9 cellular contexts compared by ENCODE assay signal in genomic region chr1:201169971-201170532, GRCh38. TPM values are rescaled to one million over a fixed set of nuclear protein-coding genes. Genes with fewer than 3 reads are reported as not detected.
A peak's percentile ranks its signal among the peaks of the same experiment; 100 is the strongest.
DNase-seq lines count a peak whose midpoint lies in the region; ATAC-seq, FAIRE-seq and TF ChIP-seq lines count a peak whose summit lies in the region.
"Had no signal": no experiment of that assay in that cellular context is flagged by ENCODE, and none has a peak within 500 bp of the region (broad histone marks: within the 10 kb centered on the region; RNA-seq: fewer than 3 reads in every experiment).

No MANE protein-coding gene starts in this region.

- TF ChIP-seq POLR2A in gastrocnemius medialis (IDR thresholded peaks at IDR 0.05) = no peak

- no peak for ATAC-seq in gastrocnemius medialis
- no peak for ATAC-seq in activated CD4-positive, CD25-positive, alpha-beta regulatory T cell treated with anti-CD3 and anti-CD28 coated beads, Interleukin-2, amount 50 U/mL, for 24 hours
- ATAC-seq in GM21786 (IDR thresholded peaks at IDR 0.05; ENCODE audit: unreplicated experiment) = no peak

- no peaks in the 10 kb centered on the region for H3K9me2 ChIP-seq in hepatocyte (replicated peaks; ENCODE audit: insufficient read depth)

- H3K27ac ChIP-seq in WERI-Rb-1 = peak overlapping the region; percentile 93
- H3K27ac ChIP-seq in hepatocyte = peak overlapping the region; percentile 60
- H3K27ac ChIP-seq in gastrocnemius medialis = peak overlapping the region; percentile 95 to 98 (median 96)

- H3K79me2 ChIP-seq in hepatocyte = no peaks in the 10 kb centered on the region

- TF ChIP-seq CTCF in WERI-Rb-1 (IDR thresholded peaks at IDR 0.05; ENCODE audit: low read depth, low read length) (no peak), hepatocyte (IDR thresholded peaks at IDR 0.05; ENCODE audit: poor library complexity) (no peak), gastrocnemius medialis (IDR thresholded peaks at IDR 0.05 in 4 of 5, conservative IDR thresholded peaks at IDR 0.05 in 1 of 5) (no peak)

- H3K9me3 ChIP-seq in HAP-1 = no peaks in the 10 kb centered on the region
- no peaks in the 10 kb centered on the region for H3K9me3 ChIP-seq in WERI-Rb-1 (ENCODE audit: severe bottlenecking)
- H3K9me3 ChIP-seq in hepatocyte (ENCODE audit: low read depth) = no peaks in the 10 kb centered on the region
- no peaks in the 10 kb centered on the region for H3K9me3 ChIP-seq in gastrocnemius medialis

- peaks cover 17% of the 10 kb centered on the region for H3K4me1 ChIP-seq in HAP-1
- H3K4me1 ChIP-seq in hepatocyte (ENCODE audit: insufficient read depth) = peaks cover 21% of the 10 kb centered on the region
- H3K4me1 ChIP-seq in gastrocnemius medialis = peaks cover 27 to 34% of the 10 kb centered on the region in 2 donors

- H3K36me3 ChIP-seq in HAP-1 (replicated peaks) (no peaks in the 10 kb centered on the region), WERI-Rb-1 (no peaks in the 10 kb centered on the region), hepatocyte (replicated peaks; ENCODE audit: insufficient read depth, low read depth) (no peaks in the 10 kb centered on the region), gastrocnemius medialis (no peaks in the 10 kb centered on the region)

- H3K4me3 ChIP-seq in HAP-1 (peak overlapping the region; percentile 49), WERI-Rb-1 (ENCODE audit: low read depth, low read length) (peak overlapping the region; percentile 70), hepatocyte (no peak overlapping the region), gastrocnemius medialis (peak overlapping the region in 2 of 4 donors; percentile 13 to 63)

- WGBS in hepatocyte (ENCODE audit: low lambda C conversion rate, missing lambda C conversion rate) = 82% methylated on average over 2 of the region's 2 CpGs

- H2AFZ ChIP-seq in hepatocyte = no peak overlapping the region

- in situ Hi-C loops in HAP-1 (cut with MboI; ENCODE audit: low sequenced_read_pairs) (loop anchor here (10.0 kb wide), 1 partner anchor 55 kb away; the partner anchor contains the start of gene CACNA1S), gastrocnemius medialis (cut with MboI; ENCODE audit: low sequenced_read_pairs in 4 of 4) (no loop called here)

- H3K4me2 ChIP-seq in hepatocyte = peak overlapping the region; percentile 80

- DNase-seq in HAP-1 (ENCODE audit: low spot score in 2 of 2) (no peak), WERI-Rb-1 (no peak), hepatocyte (ENCODE audit: low spot score) (no peak), gastrocnemius medialis (no peak), kidney glomerular epithelial cell (lab: John Stamatoyannopoulos, UW) (no peak), HTR-8/SVneo (ENCODE audit: insufficient read length, low spot score) (no peak)

- intact Hi-C loops in gastrocnemius medialis (cut with DNase I; ENCODE audit: low total_unique reads) = loop anchor here (1.0 to 5.0 kb wide), 6 partner anchors 15 to 292 kb away; partner anchors contain the start of genes CACNA1S, TMEM9 and TNNI1

- no peaks in the 10 kb centered on the region for H3K27me3 ChIP-seq in HAP-1 (ENCODE audit: low read depth)
- no peaks in the 10 kb centered on the region for H3K27me3 ChIP-seq in WERI-Rb-1 (ENCODE audit: insufficient read depth, low read depth, severe bottlenecking)
- H3K27me3 ChIP-seq in hepatocyte = no peaks in the 10 kb centered on the region
- no peaks in the 10 kb centered on the region for H3K27me3 ChIP-seq in gastrocnemius medialis

- FAIRE-seq in HTR-8/SVneo (lab: Jason Lieb, UNC) = no peak

- no peaks in the 10 kb centered on the region for H4K20me1 ChIP-seq in hepatocyte (ENCODE audit: insufficient read depth, poor library complexity, severe bottlenecking)

RNA-seq across cellular contexts. Expression of gene TMEM9, which starts 15.8 kb away (rescaled TPM):
- 103 and 104 TPM in 2 replicates for total RNA-seq in hepatocyte
- 99.4 and 113 TPM in 2 replicates for polyA plus RNA-seq in hepatocyte
- 10 to 100 TPM; 11.9 to 38.8 (median 13.0) TPM for total RNA-seq in gastrocnemius medialis

RNA-seq across cellular contexts. Expression of gene IGFN1, which starts 20.6 kb away (rescaled TPM):
- 0.04 and 3.1 TPM in 2 replicates for total RNA-seq in hepatocyte
- polyA plus RNA-seq in hepatocyte = 0.37 TPM in 1 of 2 replicates, not detected in the other
- 100 to 1,000 TPM in 1 of 4 donors, 10 to 100 TPM in 3; 11.2 to 113 (median 27.7) TPM for total RNA-seq in gastrocnemius medialis

RNA-seq across cellular contexts. Expression of gene ASCL5, which starts 43.1 kb away (rescaled TPM):
- total RNA-seq in hepatocyte = not detected in 2 replicates
- not detected in 2 replicates for polyA plus RNA-seq in hepatocyte
- not detected for total RNA-seq in gastrocnemius medialis
- total RNA-seq: lower leg skin had no signal

RNA-seq across cellular contexts. Expression of gene CACNA1S, which starts 57.8 kb away (rescaled TPM):
- total RNA-seq in hepatocyte (0.04 TPM in 1 of 2 replicates, not detected in the other), gastrocnemius medialis (10 to 100 TPM; 74.3 to 93.5 (median 81.2) TPM)
- not detected in 2 replicates for polyA plus RNA-seq in hepatocyte
